Comparison of ENCODE assay signal across 18 cellular contexts in genomic region chr11:1449516-1450270, GRCh38.
"Had no signal": no experiment of that assay in that cellular context is flagged by ENCODE, and none has a peak within 500 bp of the region (broad histone marks: within the 10 kb centered on the region; RNA-seq: fewer than 3 reads in every experiment).

No MANE protein-coding gene starts in this region.

- DNase-seq: activated CD4-positive, alpha-beta T cell treated with anti-CD3 and anti-CD28 coated beads for 1 hour; activated CD8-positive, alpha-beta memory T cell treated with anti-CD3 and anti-CD28 coated beads for 24 hours; activated CD8-positive, alpha-beta memory T cell treated with anti-CD3 and anti-CD28 coated beads, Interleukin-2, amount 50 U/mL, for 48 hours; activated effector memory CD4-positive, alpha-beta T cell treated with anti-CD3 and anti-CD28 coated beads, Interleukin-2, amount 50 U/mL, for 16 hours; activated naive CD4-positive, alpha-beta T cell treated with anti-CD3 and anti-CD28 coated beads, Interleukin-2, amount 50 U/mL, for 16 hours; activated T-cell treated with anti-CD3 and anti-CD28 coated beads, Interleukin-2, amount 50 U/mL, for 48 hours; aorta; brain microvascular endothelial cell; effector memory CD4-positive, alpha-beta T cell; esophagus squamous epithelium; left ventricle myocardium superior; nephron progenitor cell; stimulated activated naive CD8-positive, alpha-beta T cell treated with anti-CD3 and anti-CD28 coated beads, Interleukin-15, Interleukin-2, amounts not matched to agents 100 U/mL and 50 U/mL, for 24 hours; tibial artery; WERI-Rb-1 had no signal

- H3K27me3 ChIP-seq: brain microvascular endothelial cell, right atrium auricular region had no signal

- FAIRE-seq: urothelium cell line had no signal

- H3K36me3 ChIP-seq: brain microvascular endothelial cell, esophagus squamous epithelium, prostate gland, right atrium auricular region, tibial artery had no signal

- H3K4me1 ChIP-seq: prostate gland had no signal

- H3K27ac ChIP-seq: brain microvascular endothelial cell, esophagus squamous epithelium, prostate gland, right atrium auricular region, tibial artery, WERI-Rb-1 had no signal

- H3K9me3 ChIP-seq: esophagus squamous epithelium, prostate gland, right atrium auricular region, tibial artery had no signal

- H3K4me3 ChIP-seq: esophagus squamous epithelium, prostate gland, right atrium auricular region, tibial artery had no signal
